In genomic region chr20:25685276-25686080, GRCh38 we compare ENCODE assay signal across 8 cellular contexts. TPM values are rescaled to one million over a fixed set of nuclear protein-coding genes. Genes with fewer than 3 reads are reported as not detected.
A peak's percentile ranks its signal among the peaks of the same experiment; 100 is the strongest.
DNase-seq lines count a peak whose midpoint lies in the region; ATAC-seq and TF ChIP-seq lines count a peak whose summit lies in the region.

No MANE protein-coding gene starts in this region.

- TF ChIP-seq CTCF in prostate gland (IDR thresholded peaks at IDR 0.05) = no peak
- TF ChIP-seq CTCF in vagina (IDR thresholded peaks at IDR 0.05) = no peak

- H3K9me3 ChIP-seq in prostate gland (no peaks in the 10 kb centered on the region), vagina (no peaks in the 10 kb centered on the region), T-helper 17 cell (ENCODE audit: control insufficient read depth, low read length, poor library complexity, severe bottlenecking) (no peaks in the 10 kb centered on the region)

- peaks cover 5% of the 10 kb centered on the region for H3K36me3 Mint-ChIP-seq in T-helper 17 cell (ENCODE audit: low read depth)

- no peak overlapping the region for H3K4me3 ChIP-seq in prostate gland
- H3K4me3 ChIP-seq in vagina = no peak overlapping the region

- ATAC-seq in GM18498 (IDR thresholded peaks at IDR 0.05; ENCODE audit: unreplicated experiment) = peak; percentile 83
- ATAC-seq in GM21447 (IDR thresholded peaks at IDR 0.05; ENCODE audit: unreplicated experiment) = peak; percentile 93
- peak; percentile 68 for ATAC-seq in HG03280 (IDR thresholded peaks at IDR 0.05; ENCODE audit: unreplicated experiment)
- ATAC-seq in T-helper 17 cell = no peak

- peaks cover 14% of the 10 kb centered on the region for H3K4me1 Mint-ChIP-seq in T-helper 17 cell

- WGBS in prostate gland = 86% methylated on average over 9 of the region's 9 CpGs

- TF ChIP-seq POLR2A in prostate gland (IDR thresholded peaks at IDR 0.05) (no peak), vagina (IDR thresholded peaks at IDR 0.05) (no peak)

- DNase-seq in cerebellum (ENCODE audit: low spot score) = peak; percentile 44
- no peak for DNase-seq in prostate gland (ENCODE audit: low spot score)
- no peak for DNase-seq in vagina (ENCODE audit: extremely low spot score in 2 of 2)
- DNase-seq in NCI-H226 = no peak
- no peak for DNase-seq in T-helper 17 cell

- H3K36me3 ChIP-seq in prostate gland (no peaks in the 10 kb centered on the region), vagina (peaks cover 0 to 32% of the 10 kb centered on the region in 2 donors)

- H3K27me3 ChIP-seq in prostate gland (replicated peaks; ENCODE audit: insufficient read depth) = no peaks in the 10 kb centered on the region
- no peaks in the 10 kb centered on the region for H3K27me3 ChIP-seq in vagina

- no peaks in the 10 kb centered on the region for H3K27me3 Mint-ChIP-seq in T-helper 17 cell

- no peak overlapping the region for H3K27ac Mint-ChIP-seq in T-helper 17 cell

- intact Hi-C loops in prostate gland (cut with DNase I) = no loop called here
- intact Hi-C loops in vagina (cut with DNase I) = no loop called here

- H3K27ac ChIP-seq in prostate gland (no peak overlapping the region), vagina (no peak overlapping the region)

- H3K4me1 ChIP-seq in prostate gland (replicated peaks) = no peaks in the 10 kb centered on the region
- H3K4me1 ChIP-seq in vagina = no peaks in the 10 kb centered on the region

- H3K4me3 Mint-ChIP-seq in T-helper 17 cell = no peak overlapping the region

RNA-seq across cellular contexts. Expression of gene ZNF337, which starts 11.2 kb away (rescaled TPM):
- total RNA-seq in cerebellum (27.6 TPM), prostate gland (10 to 100 TPM; 16.0 to 20.3 TPM), vagina (20.1 TPM), T-helper 17 cell (10 to 100 TPM; 14.8 to 16.2 TPM)
